Comparison of ENCODE assay signal across 1 cellular context in genomic region chr9:127323393-127323792, GRCh38.
TF ChIP-seq lines count a peak whose summit lies in the region.

No MANE protein-coding gene starts in this region.

TF ChIP-seq in K562, 482 proteins besides CTCF, POLR2A, EP300 and RAD21 (continued from another document):
- no peak for TF ChIP-seq PRDM10 (IDR thresholded peaks at IDR 0.05; ENCODE audit: partially characterized antibody)
- peak; percentile 39; the same call in 1 of the 2 replicates for TF ChIP-seq RAD51 (IDR thresholded peaks at IDR 0.05; ENCODE audit: borderline replicate concordance, low read depth)
- TF ChIP-seq CBFB (CRISPR knock-in tag; IDR thresholded peaks at IDR 0.05), result no peak
- no peak for TF ChIP-seq MEIS2 (IDR thresholded peaks at IDR 0.05; ENCODE audit: partially characterized antibody)
- TF ChIP-seq, protein P1, sequence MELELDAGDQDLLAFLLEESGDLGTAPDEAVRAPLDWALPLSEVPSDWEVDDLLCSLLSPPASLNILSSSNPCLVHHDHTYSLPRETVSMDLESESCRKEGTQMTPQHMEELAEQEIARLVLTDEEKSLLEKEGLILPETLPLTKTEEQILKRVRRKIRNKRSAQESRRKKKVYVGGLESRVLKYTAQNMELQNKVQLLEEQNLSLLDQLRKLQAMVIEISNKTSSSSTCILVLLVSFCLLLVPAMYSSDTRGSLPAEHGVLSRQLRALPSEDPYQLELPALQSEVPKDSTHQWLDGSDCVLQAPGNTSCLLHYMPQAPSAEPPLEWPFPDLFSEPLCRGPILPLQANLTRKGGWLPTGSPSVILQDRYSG (tag; conservative IDR thresholded peaks at IDR 0.05; ENCODE audit: low read depth), result no peak
- no peak for TF ChIP-seq ZFP36 (IDR thresholded peaks at IDR 0.05; ENCODE audit: low read depth, low read length, partially characterized antibody)
- TF ChIP-seq E2F6 (IDR thresholded peaks at IDR 0.05; ENCODE audit: borderline replicate concordance in 1 of 2, extremely low read depth in 1 of 2, insufficient read depth in 1 of 2, insufficient read length in 1 of 2, low read depth in 1 of 2, low read length in 1 of 2, poor library complexity in 1 of 2, severe bottlenecking in 1 of 2), result no peak
- TF ChIP-seq, protein P2, sequence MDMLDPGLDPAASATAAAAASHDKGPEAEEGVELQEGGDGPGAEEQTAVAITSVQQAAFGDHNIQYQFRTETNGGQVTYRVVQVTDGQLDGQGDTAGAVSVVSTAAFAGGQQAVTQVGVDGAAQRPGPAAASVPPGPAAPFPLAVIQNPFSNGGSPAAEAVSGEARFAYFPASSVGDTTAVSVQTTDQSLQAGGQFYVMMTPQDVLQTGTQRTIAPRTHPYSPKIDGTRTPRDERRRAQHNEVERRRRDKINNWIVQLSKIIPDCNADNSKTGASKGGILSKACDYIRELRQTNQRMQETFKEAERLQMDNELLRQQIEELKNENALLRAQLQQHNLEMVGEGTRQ (CRISPR knock-in tag; IDR thresholded peaks at IDR 0.05), result peak; percentile 43; the same call in 1 of the 2 replicates
